24 cellular contexts compared by ENCODE assay signal in the genomic region with DNA sequence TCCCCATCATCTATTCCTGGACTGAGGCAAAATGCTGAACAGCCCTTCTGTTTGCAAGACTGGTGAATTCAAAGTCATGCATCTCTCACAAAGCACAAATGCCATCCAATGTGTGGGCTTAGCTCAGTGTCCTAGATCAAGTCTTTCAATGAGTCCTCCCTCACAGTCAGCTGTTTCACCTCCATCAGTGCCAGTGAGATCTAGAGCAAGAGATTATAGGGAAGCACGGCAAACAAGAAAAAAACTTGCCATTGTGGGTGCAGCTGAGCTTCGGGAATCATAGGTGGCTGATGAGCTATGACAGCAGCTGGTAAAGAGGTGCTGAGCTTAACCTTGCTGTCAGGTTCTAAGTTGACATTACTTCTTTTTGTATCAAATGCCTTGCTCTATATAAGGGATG.
"Had no signal": no experiment of that assay in that cellular context is flagged by ENCODE, and none has a peak within 500 bp of the region (broad histone marks: within the 10 kb centered on the region; RNA-seq: fewer than 3 reads in every experiment).

No MANE protein-coding gene starts in this region.

- H3K36me3 ChIP-seq: neural progenitor cell, neutrophil, pancreas, prostate gland, right lobe of liver, sigmoid colon, stomach, thoracic aorta, thyroid gland, tibial nerve, upper lobe of left lung, vagina had no signal

- DNase-seq: naive thymus-derived CD4-positive, alpha-beta T cell; natural killer cell; pancreas; right cardiac atrium; right lobe of liver; sigmoid colon; small intestine; stimulated activated CD4-positive, alpha-beta T cell treated with anti-CD3 and anti-CD28 coated beads, Interleukin-15, amount 100 ng/mL, for 24 hours; stimulated activated CD4-positive, alpha-beta T cell treated with anti-CD3 and anti-CD28 coated beads, Interleukin-2, amount 100 ng/mL, for 24 hours; stimulated activated CD4-positive, alpha-beta T cell treated with anti-CD3 and anti-CD28 coated beads, Interleukin-2, amount 100 ng/mL, for 48 hours; stimulated activated CD4-positive, alpha-beta T cell treated with anti-CD3 and anti-CD28 coated beads, Interleukin-4, amount 100 ng/mL, for 24 hours; stimulated activated naive B cell treated with anti-CD40 and anti-IgM and Interleukin-4, amounts not matched to agents 10 μg/mL and 1 μg/mL and 100 μg/mL, for 72 hours; stimulated activated naive CD4-positive, alpha-beta T cell treated with Interleukin-2 at 50 U/mL for 16 hours; stomach; thyroid gland; trophoblast cell; upper lobe of left lung had no signal

- H3K9me3 ChIP-seq: neutrophil, pancreas, prostate gland, right lobe of liver, sigmoid colon, stomach, thoracic aorta, thyroid gland, tibial nerve, upper lobe of left lung, vagina had no signal

- H3K27ac ChIP-seq: neural progenitor cell, neutrophil, pancreas, prostate gland, right lobe of liver, sigmoid colon, stomach, thoracic aorta, thyroid gland, tibial nerve, upper lobe of left lung, vagina had no signal

- H3K27me3 ChIP-seq: neutrophil, pancreas, right lobe of liver, sigmoid colon, thyroid gland, tibial nerve, upper lobe of left lung, vagina had no signal

- ATAC-seq: naive thymus-derived CD4-positive, alpha-beta T cell; natural killer cell; pancreas; right cardiac atrium; right lobe of liver; stimulated activated effector memory CD8-positive, alpha-beta T cell treated with anti-CD3 and anti-CD28 coated beads, Interleukin-12 subunit alpha, Interleukin-12 subunit beta, amount 100 ng/mL, for 72 hours; stimulated activated naive B cell treated with anti-CD40 and anti-IgM and Interleukin-4, amounts not matched to agents 10 μg/mL and 1 μg/mL and 100 μg/mL, for 72 hours had no signal

- H3K4me3 ChIP-seq: neural progenitor cell, pancreas, prostate gland, right lobe of liver, sigmoid colon, stomach, thoracic aorta, thyroid gland, tibial nerve, upper lobe of left lung, vagina had no signal
